25 cellular contexts compared by ENCODE assay signal in the genomic region with DNA sequence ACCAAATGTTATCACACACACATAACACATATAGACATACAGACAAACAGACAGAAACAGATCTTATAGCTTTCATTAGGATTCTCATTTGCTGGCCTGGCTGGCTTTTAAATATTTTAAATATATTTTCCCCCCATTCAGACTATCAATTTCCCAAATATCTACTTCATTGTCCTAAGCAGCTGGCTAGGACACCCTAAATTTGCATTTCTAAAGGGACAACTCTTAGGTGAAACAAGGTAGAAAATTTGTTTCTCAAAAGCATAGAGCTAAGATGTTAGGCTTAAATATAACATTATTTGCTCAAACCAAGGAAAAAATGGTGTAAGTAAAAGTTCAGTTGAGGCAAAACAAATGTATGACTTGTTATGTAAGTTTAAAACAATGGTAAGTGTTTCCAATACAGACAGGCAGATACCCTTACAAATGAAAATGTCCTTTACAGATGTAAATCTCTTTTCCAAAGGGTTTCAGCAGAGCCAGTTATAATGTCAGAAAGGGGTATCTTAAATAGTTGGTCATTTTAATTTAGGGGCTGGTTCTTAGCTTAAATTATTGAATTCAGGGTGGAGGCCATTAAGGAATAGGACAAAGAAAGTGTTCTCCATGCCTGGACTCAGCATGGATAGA.
"Had no signal": no experiment of that assay in that cellular context is flagged by ENCODE, and none has a peak within 500 bp of the region (broad histone marks: within the 10 kb centered on the region; RNA-seq: fewer than 3 reads in every experiment).

No MANE protein-coding gene starts in this region.

- H2AFZ ChIP-seq: hepatocyte had no signal

- DNase-seq: cortex of kidney; effector CD4-positive, alpha-beta T cell; foreskin fibroblast; heart left ventricle; kidney; left lung; mesenchymal stem cell; mucosa of descending colon; naive B cell; stimulated activated CD4-positive, alpha-beta T cell treated with anti-CD3 and anti-CD28 coated beads, Interleukin-12 subunit alpha, Interleukin-12 subunit beta, amount 100 ng/mL, for 4 hours; stimulated activated CD4-positive, alpha-beta T cell treated with anti-CD3 and anti-CD28 coated beads, Interleukin-1b, Interleukin-23, amount 100 ng/mL, for 48 hours; stimulated activated CD4-positive, alpha-beta T cell treated with anti-CD3 and anti-CD28 coated beads, Interleukin-4, amount 100 ng/mL, for 1 hour; stimulated activated CD8-positive, alpha-beta memory T cell treated with anti-CD3 and anti-CD28 coated beads, Interleukin-4, amount 100 ng/mL, for 48 hours; stimulated activated naive CD4-positive, alpha-beta T cell; stimulated activated naive CD8-positive, alpha-beta T cell treated with anti-CD3 and anti-CD28 coated beads, Interleukin-15, amount 100 ng/mL, for 72 hours; transverse colon; upper lobe of right lung; uterus had no signal

- H3K4me3 ChIP-seq: gastroesophageal sphincter, heart left ventricle, hepatocyte, left lung, mucosa of descending colon, prostate gland, right atrium auricular region, smooth muscle cell, suprapubic skin, transverse colon, upper lobe of right lung, uterus had no signal

- H3K27ac ChIP-seq: epithelial cell of prostate, gastroesophageal sphincter, heart left ventricle, hepatocyte, left lung, prostate gland, right atrium auricular region, suprapubic skin, transverse colon, upper lobe of right lung, uterus had no signal

- H3K4me2 ChIP-seq: hepatocyte, smooth muscle cell had no signal

- H3K9me3 ChIP-seq: gastroesophageal sphincter, heart left ventricle, left lung, mucosa of descending colon, prostate gland, right atrium auricular region, suprapubic skin, transverse colon, upper lobe of right lung, uterus had no signal

- H3K36me3 ChIP-seq: gastroesophageal sphincter, heart left ventricle, left lung, prostate gland, right atrium auricular region, suprapubic skin, transverse colon, upper lobe of right lung, uterus had no signal

- H3K79me2 ChIP-seq: hepatocyte had no signal

- H3K27me3 ChIP-seq: gastroesophageal sphincter, heart left ventricle, hepatocyte, left lung, right atrium auricular region, suprapubic skin, transverse colon, upper lobe of right lung, uterus had no signal

- H3K4me1 ChIP-seq: gastroesophageal sphincter, heart left ventricle, left lung, prostate gland, right atrium auricular region, suprapubic skin, transverse colon, upper lobe of right lung, uterus had no signal
